ENCODE assay signal across 17 cellular contexts in genomic region chr16:27379919-27380318, GRCh38. TPM values are rescaled to one million over a fixed set of nuclear protein-coding genes. Genes with fewer than 3 reads are reported as not detected.
"Had no signal": no experiment of that assay in that cellular context is flagged by ENCODE, and none has a peak within 500 bp of the region (broad histone marks: within the 10 kb centered on the region; RNA-seq: fewer than 3 reads in every experiment).

No MANE protein-coding gene starts in this region.

- DNase-seq: activated CD4-positive, alpha-beta T cell treated with anti-CD3 and anti-CD28 coated beads for 1 hour; activated naive CD8-positive, alpha-beta T cell treated with anti-CD3 and anti-CD28 coated beads, Interleukin-2, amount 10 ng/mL, durations not matched to agents 7 days and 5 days; anterior cingulate cortex; central memory CD4-positive, alpha-beta T cell; foreskin fibroblast; hippocampal formation; left colon; lower lobe of right lung; nephron progenitor cell; occipital lobe; stimulated activated naive CD8-positive, alpha-beta T cell treated with anti-CD3 and anti-CD28 coated beads, Interleukin-15, amount 100 ng/mL, for 72 hours; transverse colon; uterus; WERI-Rb-1 had no signal

- H3K4me1 ChIP-seq: suprapubic skin, uterus had no signal

- H3K4me3 ChIP-seq: lower lobe of right lung, suprapubic skin, transverse colon, uterus had no signal

- H3K9me3 ChIP-seq: lower lobe of right lung, suprapubic skin, transverse colon, uterus had no signal

- ATAC-seq: left colon; lower lobe of right lung; stimulated activated naive CD8-positive, alpha-beta T cell treated with anti-CD3 and anti-CD28 coated beads, Interleukin-15, amount 100 ng/mL, for 72 hours had no signal

- H3K27me3 ChIP-seq: suprapubic skin, transverse colon, uterus had no signal

- H3K27ac ChIP-seq: epithelial cell of prostate, lower lobe of right lung, suprapubic skin, transverse colon, uterus, WERI-Rb-1 had no signal

- H3K36me3 ChIP-seq: lower lobe of right lung, suprapubic skin, transverse colon, uterus, WERI-Rb-1 had no signal

RNA-seq across cellular contexts. Expression of gene IL21R, which starts 22.1 kb away (rescaled TPM):
- total RNA-seq: occipital lobe, progenitor cell of endocrine pancreas had no signal
